Comparison of ENCODE assay signal across 8 cellular contexts in the genomic region with DNA sequence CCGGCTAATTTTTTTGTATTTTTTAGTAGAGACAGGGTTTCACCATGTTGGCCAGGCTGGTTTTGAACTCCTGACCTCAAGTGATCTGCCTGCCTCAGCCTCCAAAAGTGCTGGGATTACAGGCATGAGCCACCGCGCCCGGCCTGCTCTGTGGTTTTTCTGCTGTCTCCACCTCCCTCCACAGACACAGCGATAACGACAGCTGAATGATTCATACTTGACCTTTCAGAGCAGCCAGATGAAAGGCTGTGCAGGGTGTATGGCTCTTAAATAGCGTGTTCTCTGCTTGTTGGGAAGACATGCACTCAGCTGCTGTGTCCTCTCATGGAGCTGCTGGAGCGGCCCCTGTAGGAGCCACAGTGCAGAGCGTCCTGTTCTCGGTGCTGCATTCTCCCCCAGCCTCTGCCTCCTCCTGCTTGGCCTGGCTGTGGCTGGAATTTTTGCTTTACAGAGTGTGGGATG.
DNase-seq lines count a peak whose midpoint lies in the region; ATAC-seq and TF ChIP-seq lines count a peak whose summit lies in the region.
"Not testable (repeated sequence)": the region's sequence is repeated elsewhere in the genome, so short reads cannot be mapped to it uniquely, and the experiment has no call there.

No MANE protein-coding gene starts in this region.

- not testable (repeated sequence) for H2BK120ac ChIP-seq in mesendoderm (ENCODE audit: low read depth, low read length)

- H3K4me2 ChIP-seq in mesendoderm (ENCODE audit: low read length), result not testable (repeated sequence)

- not testable (repeated sequence) for H3K4me1 ChIP-seq in mesendoderm (ENCODE audit: control insufficient read depth, low read depth, low read length)

- not testable (repeated sequence) for H4K5ac ChIP-seq in mesendoderm (ENCODE audit: low read length)

- peak; percentile 31 to 67 (median 60) for DNase-seq in CD4-positive, alpha-beta T cell
- DNase-seq in NCI-H1417 (lab: John Stamatoyannopoulos, UW) (peak; percentile 33 to 77 (median 68)), SKM-1 treated with dmso at 0.1 percent for 144 hours (lab: John Stamatoyannopoulos, UW; ENCODE audit: unreplicated experiment) (peak; percentile 62), epithelial cell of prostate (ENCODE audit: low read depth, low spot score) (peak; percentile 81), mesendoderm (peak; percentile 63)
- DNase-seq in activated T-helper 1 cell treated with anti-CD3 and anti-CD28 coated beads, Interleukin-12 subunit alpha, Interleukin-12 subunit beta, Interleukin-2, Interleukin-4 antibody, amounts not matched to agents 30 ng/mL and 10 ng/mL and 1 ng/mL, durations not matched to agents 14 hours and 24 hours and 36 hours (ENCODE audit: low spot score), result peak; percentile 52
- peak; percentile 52 for DNase-seq in stimulated activated CD8-positive, alpha-beta memory T cell treated with anti-CD3 and anti-CD28 coated beads, Interleukin-12 subunit alpha, Interleukin-12 subunit beta, amount 100 ng/mL, for 4 hours (ENCODE audit: low read depth)

- not testable (repeated sequence) for H3K56ac ChIP-seq in mesendoderm (ENCODE audit: low read length)

- H3K79me2 ChIP-seq in mesendoderm (ENCODE audit: control insufficient read depth, insufficient read depth, low read length), result not testable (repeated sequence)

- H3K36me3 ChIP-seq in mesendoderm (ENCODE audit: control insufficient read depth, insufficient read depth, low read length), result not testable (repeated sequence)

- H3K18ac ChIP-seq in mesendoderm (ENCODE audit: low read length), result not testable (repeated sequence)

- H3K79me1 ChIP-seq in mesendoderm (ENCODE audit: low read length), result not testable (repeated sequence)

- no CpG with 5 or more reads among the region's 10 CpGs for WGBS in mesendoderm (ENCODE audit: extremely low coverage, insufficient coverage, low lambda C conversion rate)

- H3K4me3 Mint-ChIP-seq in CD4-positive, alpha-beta T cell; activated T-helper 1 cell treated with anti-CD3 and anti-CD28 coated beads, Interleukin-12 subunit alpha, Interleukin-12 subunit beta, Interleukin-2, Interleukin-4 antibody, amounts not matched to agents 30 ng/mL and 10 ng/mL and 1 ng/mL, durations not matched to agents 14 hours and 24 hours and 36 hours: not testable (repeated sequence)

- CTCF ChIA-PET in CD4-positive, alpha-beta T cell (lab: Charles Lee), result interaction anchor here (0.5 to 2.1 kb wide), 24 partner anchors 9 to 637 kb away, joined by 3 to 13 read pairs (median 4); no protein-coding TSS in a partner anchor

- intact Hi-C loops in CD4-positive, alpha-beta T cell (cut with DNase I, micrococcal nuclease), result not testable (repeated sequence)
- intact Hi-C loops in activated T-helper 1 cell treated with anti-CD3 and anti-CD28 coated beads, Interleukin-12 subunit alpha, Interleukin-12 subunit beta, Interleukin-2, Interleukin-4 antibody, amounts not matched to agents 30 ng/mL and 10 ng/mL and 1 ng/mL, durations not matched to agents 14 hours and 24 hours and 36 hours (cut with micrococcal nuclease), result loop anchor here (1.0 to 5.0 kb wide), 8 partner anchors 13 to 249 kb away; no protein-coding TSS in a partner anchor

- H3K9me3 Mint-ChIP-seq in CD4-positive, alpha-beta T cell; activated T-helper 1 cell treated with anti-CD3 and anti-CD28 coated beads, Interleukin-12 subunit alpha, Interleukin-12 subunit beta, Interleukin-2, Interleukin-4 antibody, amounts not matched to agents 30 ng/mL and 10 ng/mL and 1 ng/mL, durations not matched to agents 14 hours and 24 hours and 36 hours: not testable (repeated sequence)

- H3K27ac ChIP-seq in CD4-positive, alpha-beta T cell (ENCODE audit: low read depth, low read length); epithelial cell of prostate; mesendoderm (ENCODE audit: low read depth, low read length): not testable (repeated sequence)

- H3K4ac ChIP-seq in mesendoderm (ENCODE audit: low read depth, low read length), result not testable (repeated sequence)

- not testable (repeated sequence) for H2AK5ac ChIP-seq in mesendoderm (ENCODE audit: low read length)

- H4K8ac ChIP-seq in mesendoderm (ENCODE audit: low read depth, low read length), result not testable (repeated sequence)

- not testable (repeated sequence) for H3K9ac ChIP-seq in mesendoderm (ENCODE audit: low read length)

- peak; percentile 93 for ATAC-seq in CD4-positive, alpha-beta T cell (ENCODE audit: poor library complexity)
- ATAC-seq in GM21825 (IDR thresholded peaks at IDR 0.05; ENCODE audit: unreplicated experiment), result peak; percentile 64

- H3K27me3 ChIP-seq in CD4-positive, alpha-beta T cell (ENCODE audit: control insufficient read depth, insufficient read depth, low read length); mesendoderm (ENCODE audit: insufficient read depth, low read length, poor library complexity): not testable (repeated sequence)

- H3K9me3 ChIP-seq in CD4-positive, alpha-beta T cell (ENCODE audit: control insufficient read depth, low read length), result not testable (repeated sequence)

- H3K27me3 Mint-ChIP-seq in CD4-positive, alpha-beta T cell; activated T-helper 1 cell treated with anti-CD3 and anti-CD28 coated beads, Interleukin-12 subunit alpha, Interleukin-12 subunit beta, Interleukin-2, Interleukin-4 antibody, amounts not matched to agents 30 ng/mL and 10 ng/mL and 1 ng/mL, durations not matched to agents 14 hours and 24 hours and 36 hours (ENCODE audit: insufficient read depth): not testable (repeated sequence)

- peak; percentile 45 for TF ChIP-seq CTCF in CD4-positive, alpha-beta T cell (IDR thresholded peaks at IDR 0.05)

- not testable (repeated sequence) for H2BK15ac ChIP-seq in mesendoderm (replicated peaks; ENCODE audit: low read depth)

- H3K4me3 ChIP-seq in mesendoderm (ENCODE audit: low read length), result not testable (repeated sequence)

- H3K23ac ChIP-seq in mesendoderm (ENCODE audit: low read length), result not testable (repeated sequence)

- H3K4me1 Mint-ChIP-seq in CD4-positive, alpha-beta T cell (ENCODE audit: low read depth), result peaks cover 72% of the 10 kb centered on the region
- peaks cover 45% of the 10 kb centered on the region for H3K4me1 Mint-ChIP-seq in activated T-helper 1 cell treated with anti-CD3 and anti-CD28 coated beads, Interleukin-12 subunit alpha, Interleukin-12 subunit beta, Interleukin-2, Interleukin-4 antibody, amounts not matched to agents 30 ng/mL and 10 ng/mL and 1 ng/mL, durations not matched to agents 14 hours and 24 hours and 36 hours (ENCODE audit: low read depth)

- peak overlapping the region; percentile 71 for H3K27ac Mint-ChIP-seq in CD4-positive, alpha-beta T cell
- H3K27ac Mint-ChIP-seq in activated T-helper 1 cell treated with anti-CD3 and anti-CD28 coated beads, Interleukin-12 subunit alpha, Interleukin-12 subunit beta, Interleukin-2, Interleukin-4 antibody, amounts not matched to agents 30 ng/mL and 10 ng/mL and 1 ng/mL, durations not matched to agents 14 hours and 24 hours and 36 hours, result peak overlapping the region; percentile 80

- not testable (repeated sequence) for H2BK5ac ChIP-seq in mesendoderm (ENCODE audit: low read length)

- H3K36me3 Mint-ChIP-seq in CD4-positive, alpha-beta T cell (ENCODE audit: low read depth), result peaks cover 97% of the 10 kb centered on the region
- H3K36me3 Mint-ChIP-seq in activated T-helper 1 cell treated with anti-CD3 and anti-CD28 coated beads, Interleukin-12 subunit alpha, Interleukin-12 subunit beta, Interleukin-2, Interleukin-4 antibody, amounts not matched to agents 30 ng/mL and 10 ng/mL and 1 ng/mL, durations not matched to agents 14 hours and 24 hours and 36 hours (ENCODE audit: low read depth), result peaks cover 35% of the 10 kb centered on the region

- POLR2A ChIA-PET in CD4-positive, alpha-beta T cell (lab: Charles Lee), result interaction anchor here (0.8 to 1.5 kb wide), 4 partner anchors 11 to 61 kb away, joined by 3 to 6 read pairs (median 4); partner anchors contain the start of gene TTC39C
